In genomic region chr3:15271785-15272381, GRCh38 we compare ENCODE assay signal across 8 cellular contexts.
DNase-seq lines count a peak whose midpoint lies in the region; ATAC-seq and TF ChIP-seq lines count a peak whose summit lies in the region.

No MANE protein-coding gene starts in this region.

- POLR2A ChIA-PET in activated B cell treated with CpG ODN at 0.5 μM for 24 hours (lab: Charles Lee) = interaction anchor here (0.5 to 8.9 kb wide), 20 partner anchors 15 to 1096 kb away, joined by 3 to 118 read pairs (median 4); partner anchors contain the start of gene SH3BP5

- in situ Hi-C loops in ACHN (cut with HindIII; ENCODE audit: low pct_ligation_motif_present, low pct_unique_long_range_greater_than_20kb, low sequenced_read_pairs) = no loop called here

- DNase-seq in activated B cell treated with CpG ODN at 0.5 μM for 24 hours (peak; percentile 71), colonic mucosa (peak; percentile 49), hepatic stellate cell (ENCODE audit: low spot score) (no peak), ACHN (no peak)
- peak; percentile 74 for DNase-seq in stimulated activated CD4-positive, alpha-beta T cell treated with anti-CD3 and anti-CD28 coated beads, Interleukin-15, amount 100 ng/mL, for 24 hours

- no peak overlapping the region for H3K27ac ChIP-seq in colonic mucosa

- no peaks in the 10 kb centered on the region for H3K4me1 ChIP-seq in colonic mucosa

- peak overlapping the region; percentile 90 for H3K27ac Mint-ChIP-seq in activated B cell treated with CpG ODN at 0.5 μM for 24 hours

- CTCF ChIA-PET in activated B cell treated with CpG ODN at 0.5 μM for 24 hours (lab: Charles Lee) = interaction anchor here (1.1 to 10.2 kb wide), 6 partner anchors 20 to 107 kb away, joined by 3 to 141 read pairs (median 4); partner anchors contain the start of gene SH3BP5

- H3K4me3 ChIP-seq in colonic mucosa = no peak overlapping the region

- H3K36me3 Mint-ChIP-seq in activated B cell treated with CpG ODN at 0.5 μM for 24 hours (ENCODE audit: low read depth) = peaks cover 30% of the 10 kb centered on the region

- H3K9me3 ChIP-seq in colonic mucosa = no peaks in the 10 kb centered on the region

- no peak overlapping the region for H3K9ac ChIP-seq in colonic mucosa (ENCODE audit: low read depth in 2 of 2, low read length in 2 of 2)

- ATAC-seq in GM18867 (IDR thresholded peaks at IDR 0.05; ENCODE audit: unreplicated experiment) (peak; percentile 71), HG03103 (IDR thresholded peaks at IDR 0.05; ENCODE audit: low read depth, unreplicated experiment) (peak; percentile 53), activated B cell treated with CpG ODN at 0.5 μM for 24 hours (ENCODE audit: low read depth) (peak; percentile 73), GM21576 (IDR thresholded peaks at IDR 0.05; ENCODE audit: unreplicated experiment) (no peak)

- peaks cover 94% of the 10 kb centered on the region for H3K4me1 Mint-ChIP-seq in activated B cell treated with CpG ODN at 0.5 μM for 24 hours

- intact Hi-C loops in activated B cell treated with CpG ODN at 0.5 μM for 24 hours (cut with micrococcal nuclease) (loop anchor here (1.0 to 2.0 kb wide), 5 partner anchors 12 to 284 kb away; no protein-coding TSS in a partner anchor), colonic mucosa (cut with DNase I) (no loop called here)

- H3K36me3 ChIP-seq in colonic mucosa = no peaks in the 10 kb centered on the region

- H3K27me3 Mint-ChIP-seq in activated B cell treated with CpG ODN at 0.5 μM for 24 hours = no peaks in the 10 kb centered on the region

- H3K9me3 Mint-ChIP-seq in activated B cell treated with CpG ODN at 0.5 μM for 24 hours = no peaks in the 10 kb centered on the region

- no peaks in the 10 kb centered on the region for H3K27me3 ChIP-seq in colonic mucosa

- peak overlapping the region; percentile 77 for H3K4me3 Mint-ChIP-seq in activated B cell treated with CpG ODN at 0.5 μM for 24 hours

- TF ChIP-seq CTCF in activated B cell treated with CpG ODN at 0.5 μM for 24 hours (IDR thresholded peaks at IDR 0.05) (no peak), colonic mucosa (IDR thresholded peaks at IDR 0.05) (no peak)

Comparison
In these comparisons a context has a peak if more than half of its experiments do, and no peak if none do; other contexts are left out.
1. DNase-seq: peak in activated B cell treated with CpG ODN at 0.5 μM for 24 hours (single experiment), colonic mucosa (single experiment) and stimulated activated CD4-positive, alpha-beta T cell treated with anti-CD3 and anti-CD28 coated beads, Interleukin-15, amount 100 ng/mL, for 24 hours (single experiment); none in hepatic stellate cell (single experiment) and ACHN (single experiment).